In genomic region chr1:11806307-11806936, GRCh38 we compare ENCODE assay signal across 8 cellular contexts. TPM values are rescaled to one million over a fixed set of nuclear protein-coding genes. Genes with fewer than 3 reads are reported as not detected.
DNase-seq lines count a peak whose midpoint lies in the region; ATAC-seq, FAIRE-seq and TF ChIP-seq lines count a peak whose summit lies in the region.

No MANE protein-coding gene starts in this region.

- TF ChIP-seq RAD21 in HepG2 (CRISPR knock-in tag; IDR thresholded peaks at IDR 0.05), result no peak

- peak overlapping the region; percentile 92 for H3K4me2 ChIP-seq in HepG2 (ENCODE audit: low read depth, low read length)

- POLR2A ChIA-PET in HepG2 (lab: Yijun Ruan, JAX), result interaction anchor here (0.7 to 2.6 kb wide), 17 partner anchors 9 to 544 kb away, joined by 3 to 31 read pairs (median 5); partner anchors contain the start of genes AGTRAP, MFN2, MIIP and MTOR

- in situ Hi-C loops in HepG2 (cut with HindIII; ENCODE audit: extremely low pct_ligation_motif_present, low pct_unique_long_range_greater_than_20kb), result no loop called here

- TF ChIP-seq CTCF in GM12864 (IDR thresholded peaks at IDR 0.05; ENCODE audit: low read depth, low read length, missing control alignments) (no peak), HepG2 (CRISPR knock-in tag; IDR thresholded peaks at IDR 0.05) (no peak)

- no peak overlapping the region for H2AFZ ChIP-seq in HepG2 (ENCODE audit: low read length)

- H3K36me3 ChIP-seq in HepG2 (replicated peaks in 1 of 2; ENCODE audit: control insufficient read depth in 1 of 2, insufficient read depth in 2 of 2, low read length in 2 of 2), result peaks cover 10 to 33% of the 10 kb centered on the region in 2 experiments

- DNase-seq in 8988T (peak; percentile 53), GM12864 (ENCODE audit: low read depth) (no peak), NCI-H345 treated with DMSO at 0.1 percent for 48 hours (lab: John Stamatoyannopoulos, UW; ENCODE audit: unreplicated experiment) (peak; percentile 72), HepG2 (ENCODE audit: low spot score) (no peak), superior temporal gyrus (ENCODE audit: extremely low spot score) (peak; percentile 63), NCI-H1436 (lab: John Stamatoyannopoulos, UW) (no peak)
- DNase-seq in central memory CD8-positive, alpha-beta T cell (ENCODE audit: low spot score in 2 of 2), result no peak

- ATAC-seq in HG02678 (IDR thresholded peaks at IDR 0.05; ENCODE audit: unreplicated experiment) (peak; percentile 44), HepG2 (peak; percentile 37)
- peak; percentile 68 for ATAC-seq in central memory CD8-positive, alpha-beta T cell (replicated peaks; ENCODE audit: extremely low read depth, poor library complexity, severe bottlenecking)

- intact Hi-C loops in HepG2 (cut with micrococcal nuclease; ENCODE audit: unreplicated experiment), result no loop called here

- H3K36me3 Mint-ChIP-seq in central memory CD8-positive, alpha-beta T cell (ENCODE audit: insufficient read depth), result peaks cover 18% of the 10 kb centered on the region

- H3K27ac Mint-ChIP-seq in central memory CD8-positive, alpha-beta T cell (ENCODE audit: low read depth), result peak overlapping the region; percentile 99

- H3K4me3 ChIP-seq in GM12864 (ENCODE audit: low read depth, low read length), result peak overlapping the region; percentile 95
- peak overlapping the region; percentile 81 to 87 (median 87) for H3K4me3 ChIP-seq in HepG2 (replicated peaks in 1 of 3; ENCODE audit: insufficient read depth in 1 of 3, low read depth in 2 of 3, low read length in 3 of 3)

- FAIRE-seq in HepG2 (lab: Jason Lieb, UNC), result no peak

- H3K4me1 ChIP-seq in HepG2 (ENCODE audit: insufficient read depth, low read length), result peaks cover 75% of the 10 kb centered on the region

- no peaks in the 10 kb centered on the region for H3K27me3 Mint-ChIP-seq in central memory CD8-positive, alpha-beta T cell

- TF ChIP-seq EP300 in HepG2 (IDR thresholded peaks at IDR 0.05; ENCODE audit: low read depth in 2 of 2, low read length in 2 of 2) (no peak), HepG2 (CRISPR knock-in tag; IDR thresholded peaks at IDR 0.05; ENCODE audit: borderline replicate concordance) (no peak)

- peak overlapping the region; percentile 93 for H3K9ac ChIP-seq in HepG2 (ENCODE audit: insufficient read depth, low read depth, low read length)

- H3K4me1 Mint-ChIP-seq in central memory CD8-positive, alpha-beta T cell, result peaks cover 67% of the 10 kb centered on the region

- H3K27ac ChIP-seq in HepG2 (ENCODE audit: extremely low read length, insufficient read depth, low read length), result peak overlapping the region; percentile 94

- H3K9me3 Mint-ChIP-seq in central memory CD8-positive, alpha-beta T cell, result no peaks in the 10 kb centered on the region

- H3K9me3 ChIP-seq in HepG2 (ENCODE audit: low read length), result no peaks in the 10 kb centered on the region

- TSS peak; percentile 73 for BruUV-seq in HepG2 (replicated peaks; lab: Mats Ljungman, UMichigan)

- 1% methylated on average over 11 of the region's 20 CpGs for WGBS in HepG2 (ENCODE audit: low lambda C conversion rate)

- TF ChIP-seq POLR2A in HepG2 (IDR thresholded peaks at IDR 0.05; ENCODE audit: insufficient read depth in 1 of 2, low read depth in 2 of 2, low read length in 2 of 2), result no peak

- peak overlapping the region; percentile 100 for H3K4me3 Mint-ChIP-seq in central memory CD8-positive, alpha-beta T cell

- H3K79me2 ChIP-seq in HepG2 (ENCODE audit: insufficient read depth, low read length), result peaks cover 49% of the 10 kb centered on the region

- no peaks in the 10 kb centered on the region; a peak in 1 of 5 replicates for H3K27me3 ChIP-seq in HepG2 (ENCODE audit: control insufficient read depth in 1 of 2, insufficient read depth in 2 of 2, low read length in 2 of 2)

- H4K20me1 ChIP-seq in HepG2 (ENCODE audit: insufficient read depth, low read length), result peaks cover 8% of the 10 kb centered on the region; the same call in 1 of the 2 replicates

- CTCF ChIA-PET in HepG2 (lab: Yijun Ruan, JAX; ENCODE audit: low intra/inter-chr PET ratio, low total read pairs), result no interaction called here

RNA-seq across cellular contexts. Expression of gene CLCN6, which starts 0.4 kb away (rescaled TPM):
- 10.1 and 19.3 TPM in 2 replicates for total RNA-seq in HepG2 (2016; rRNA removed; fragmentation: Illumina TruSeq; extraction: Trizol)
- total RNA-seq in HepG2 (2016; cell fraction: cytosol; rRNA removed; fragmentation: Illumina TruSeq; extraction: Trizol; ENCODE audit: low read depth), result 3.7 and 4.0 TPM in 2 replicates
- 7.6 and 20.5 TPM in 2 replicates for total RNA-seq in HepG2 (2016; cell fraction: insoluble cytoplasmic fraction; rRNA removed; fragmentation: Illumina TruSeq; extraction: Trizol)
- total RNA-seq in HepG2 (2016; cell fraction: membrane; rRNA removed; fragmentation: Illumina TruSeq; extraction: Trizol), result 5.4 and 6.2 TPM in 2 replicates
- 39.7 and 42.7 TPM in 2 replicates for total RNA-seq in HepG2 (2016; cell fraction: nucleus; rRNA removed; fragmentation: Illumina TruSeq; extraction: Trizol)
- polyA plus RNA-seq in HepG2 (2011; rRNA removed), result 14.9 and 19.9 TPM in 2 replicates
- 8.3 and 12.0 TPM in 2 replicates for polyA plus RNA-seq in HepG2 (2011; cell fraction: cytosol; rRNA removed)
- 67.2 and 84.3 TPM in 2 replicates for polyA plus RNA-seq in HepG2 (2011; cell fraction: nucleus; rRNA removed)
- 25.5 and 26.0 TPM in 2 replicates for polyA plus RNA-seq in HepG2 (2012)
- polyA plus RNA-seq in HepG2 (2016; cell fraction: cytosol; fragmentation: Illumina TruSeq; extraction: Trizol; ENCODE audit: low read depth), result 1.4 and 1.6 TPM in 2 replicates
- polyA plus RNA-seq in HepG2 (2016; cell fraction: insoluble cytoplasmic fraction; fragmentation: Illumina TruSeq; extraction: Trizol; ENCODE audit: low read depth), result 4.8 and 8.2 TPM in 2 replicates
- 3.7 and 4.3 TPM in 2 replicates for polyA plus RNA-seq in HepG2 (2016; cell fraction: membrane; fragmentation: Illumina TruSeq; extraction: Trizol; ENCODE audit: low read depth)
- 103 and 104 TPM in 2 replicates for polyA plus RNA-seq in HepG2 (2016; cell fraction: nucleus; fragmentation: Illumina TruSeq; extraction: Trizol; ENCODE audit: insufficient read depth, low read depth)
- polyA minus RNA-seq in HepG2 (2011; rRNA and poly(A)+ RNA removed; ENCODE audit: low replicate concordance), result 10.8 and 21.4 TPM in 2 replicates
- polyA minus RNA-seq in HepG2 (2011; cell fraction: cytosol; rRNA and poly(A)+ RNA removed), result 8.2 and 9.7 TPM in 2 replicates
- polyA minus RNA-seq in HepG2 (2011; cell fraction: nucleus; rRNA and poly(A)+ RNA removed), result 37.9 and 38.6 TPM in 2 replicates

RNA-seq across cellular contexts. Expression of gene MTHFR, which starts 0.7 kb away (rescaled TPM):
- total RNA-seq in HepG2 (2016; rRNA removed; fragmentation: Illumina TruSeq; extraction: Trizol), result 5.0 and 8.2 TPM in 2 replicates
- 4.1 and 5.4 TPM in 2 replicates for total RNA-seq in HepG2 (2016; cell fraction: cytosol; rRNA removed; fragmentation: Illumina TruSeq; extraction: Trizol; ENCODE audit: low read depth)
- total RNA-seq in HepG2 (2016; cell fraction: insoluble cytoplasmic fraction; rRNA removed; fragmentation: Illumina TruSeq; extraction: Trizol), result 4.9 and 8.0 TPM in 2 replicates
- 5.9 and 7.6 TPM in 2 replicates for total RNA-seq in HepG2 (2016; cell fraction: membrane; rRNA removed; fragmentation: Illumina TruSeq; extraction: Trizol)
- 10.1 and 14.4 TPM in 2 replicates for total RNA-seq in HepG2 (2016; cell fraction: nucleus; rRNA removed; fragmentation: Illumina TruSeq; extraction: Trizol)
- polyA plus RNA-seq in HepG2 (2011; rRNA removed), result 3.8 and 6.8 TPM in 2 replicates
- polyA plus RNA-seq in HepG2 (2011; cell fraction: cytosol; rRNA removed), result 2.8 and 3.4 TPM in 2 replicates
- polyA plus RNA-seq in HepG2 (2011; cell fraction: nucleus; rRNA removed), result 11.8 and 13.3 TPM in 2 replicates
- polyA plus RNA-seq in HepG2 (2012), result 2.8 and 3.0 TPM in 2 replicates
- polyA plus RNA-seq in HepG2 (2016; cell fraction: cytosol; fragmentation: Illumina TruSeq; extraction: Trizol; ENCODE audit: low read depth), result 0.58 and 0.61 TPM in 2 replicates
- 3.6 and 4.9 TPM in 2 replicates for polyA plus RNA-seq in HepG2 (2016; cell fraction: insoluble cytoplasmic fraction; fragmentation: Illumina TruSeq; extraction: Trizol; ENCODE audit: low read depth)
- polyA plus RNA-seq in HepG2 (2016; cell fraction: membrane; fragmentation: Illumina TruSeq; extraction: Trizol; ENCODE audit: low read depth), result 0.73 and 0.76 TPM in 2 replicates
- 8.2 and 9.0 TPM in 2 replicates for polyA plus RNA-seq in HepG2 (2016; cell fraction: nucleus; fragmentation: Illumina TruSeq; extraction: Trizol; ENCODE audit: insufficient read depth, low read depth)
- 19.5 and 30.6 TPM in 2 replicates for polyA minus RNA-seq in HepG2 (2011; rRNA and poly(A)+ RNA removed; ENCODE audit: low replicate concordance)
- polyA minus RNA-seq in HepG2 (2011; cell fraction: cytosol; rRNA and poly(A)+ RNA removed), result 2.5 and 6.1 TPM in 2 replicates
- 22.8 and 22.9 TPM in 2 replicates for polyA minus RNA-seq in HepG2 (2011; cell fraction: nucleus; rRNA and poly(A)+ RNA removed)

RNA-seq across cellular contexts. Expression of gene NPPA, which starts 41.2 kb away (rescaled TPM):
- total RNA-seq in HepG2 (2016; rRNA removed; fragmentation: Illumina TruSeq; extraction: Trizol), result not detected in 2 replicates
- not detected in 2 replicates for total RNA-seq in HepG2 (2016; cell fraction: cytosol; rRNA removed; fragmentation: Illumina TruSeq; extraction: Trizol; ENCODE audit: low read depth)
- total RNA-seq in HepG2 (2016; cell fraction: insoluble cytoplasmic fraction; rRNA removed; fragmentation: Illumina TruSeq; extraction: Trizol), result not detected in 2 replicates
- not detected in 2 replicates for total RNA-seq in HepG2 (2016; cell fraction: membrane; rRNA removed; fragmentation: Illumina TruSeq; extraction: Trizol)
- total RNA-seq in HepG2 (2016; cell fraction: nucleus; rRNA removed; fragmentation: Illumina TruSeq; extraction: Trizol), result not detected in 2 replicates
- not detected in 2 replicates for polyA plus RNA-seq in HepG2 (2011; rRNA removed)
- polyA plus RNA-seq in HepG2 (2011; cell fraction: cytosol; rRNA removed), result not detected in 2 replicates
- not detected in 2 replicates for polyA plus RNA-seq in HepG2 (2011; cell fraction: nucleus; rRNA removed)
- 0.92 and 1.8 TPM in 2 replicates for polyA plus RNA-seq in HepG2 (2012)
- polyA plus RNA-seq in HepG2 (2016; cell fraction: cytosol; fragmentation: Illumina TruSeq; extraction: Trizol; ENCODE audit: low read depth), result not detected in 2 replicates
- not detected in 2 replicates for polyA plus RNA-seq in HepG2 (2016; cell fraction: insoluble cytoplasmic fraction; fragmentation: Illumina TruSeq; extraction: Trizol; ENCODE audit: low read depth)
- not detected in 2 replicates for polyA plus RNA-seq in HepG2 (2016; cell fraction: membrane; fragmentation: Illumina TruSeq; extraction: Trizol; ENCODE audit: low read depth)
- not detected in 2 replicates for polyA plus RNA-seq in HepG2 (2016; cell fraction: nucleus; fragmentation: Illumina TruSeq; extraction: Trizol; ENCODE audit: insufficient read depth, low read depth)
- polyA minus RNA-seq in HepG2 (2011; rRNA and poly(A)+ RNA removed; ENCODE audit: low replicate concordance), result not detected in 2 replicates
- polyA minus RNA-seq in HepG2 (2011; cell fraction: cytosol; rRNA and poly(A)+ RNA removed), result not detected in 2 replicates
- polyA minus RNA-seq in HepG2 (2011; cell fraction: nucleus; rRNA and poly(A)+ RNA removed), result not detected in 2 replicates

RNA-seq across cellular contexts. Expression of gene C1orf167, which starts 44.4 kb away (rescaled TPM):
- total RNA-seq in HepG2 (2016; rRNA removed; fragmentation: Illumina TruSeq; extraction: Trizol), result not detected in 2 replicates
- not detected in 2 replicates for total RNA-seq in HepG2 (2016; cell fraction: cytosol; rRNA removed; fragmentation: Illumina TruSeq; extraction: Trizol; ENCODE audit: low read depth)
- total RNA-seq in HepG2 (2016; cell fraction: insoluble cytoplasmic fraction; rRNA removed; fragmentation: Illumina TruSeq; extraction: Trizol), result not detected in 2 replicates
- not detected in 2 replicates for total RNA-seq in HepG2 (2016; cell fraction: membrane; rRNA removed; fragmentation: Illumina TruSeq; extraction: Trizol)
- not detected in 2 replicates for total RNA-seq in HepG2 (2016; cell fraction: nucleus; rRNA removed; fragmentation: Illumina TruSeq; extraction: Trizol)
- not detected in 2 replicates for polyA plus RNA-seq in HepG2 (2011; rRNA removed)
- polyA plus RNA-seq in HepG2 (2011; cell fraction: cytosol; rRNA removed), result not detected in 2 replicates
- polyA plus RNA-seq in HepG2 (2011; cell fraction: nucleus; rRNA removed), result 0.19 TPM in 1 of 2 replicates, not detected in the other
- polyA plus RNA-seq in HepG2 (2012), result 0.72 TPM in 1 of 2 replicates, not detected in the other
- polyA plus RNA-seq in HepG2 (2016; cell fraction: cytosol; fragmentation: Illumina TruSeq; extraction: Trizol; ENCODE audit: low read depth), result not detected in 2 replicates
- polyA plus RNA-seq in HepG2 (2016; cell fraction: insoluble cytoplasmic fraction; fragmentation: Illumina TruSeq; extraction: Trizol; ENCODE audit: low read depth), result not detected in 2 replicates
- polyA plus RNA-seq in HepG2 (2016; cell fraction: membrane; fragmentation: Illumina TruSeq; extraction: Trizol; ENCODE audit: low read depth), result not detected in 2 replicates
- not detected in 2 replicates for polyA plus RNA-seq in HepG2 (2016; cell fraction: nucleus; fragmentation: Illumina TruSeq; extraction: Trizol; ENCODE audit: insufficient read depth, low read depth)
- not detected in 2 replicates for polyA minus RNA-seq in HepG2 (2011; rRNA and poly(A)+ RNA removed; ENCODE audit: low replicate concordance)
- not detected in 2 replicates for polyA minus RNA-seq in HepG2 (2011; cell fraction: cytosol; rRNA and poly(A)+ RNA removed)
- polyA minus RNA-seq in HepG2 (2011; cell fraction: nucleus; rRNA and poly(A)+ RNA removed), result not detected in 2 replicates

RNA-seq across cellular contexts. Expression of gene NPPB, which starts 52.3 kb away (rescaled TPM):
- total RNA-seq in HepG2 (2016; rRNA removed; fragmentation: Illumina TruSeq; extraction: Trizol), result not detected in 2 replicates
- total RNA-seq in HepG2 (2016; cell fraction: cytosol; rRNA removed; fragmentation: Illumina TruSeq; extraction: Trizol; ENCODE audit: low read depth), result not detected in 2 replicates
- 0.24 TPM in 1 of 2 replicates, not detected in the other for total RNA-seq in HepG2 (2016; cell fraction: insoluble cytoplasmic fraction; rRNA removed; fragmentation: Illumina TruSeq; extraction: Trizol)
- total RNA-seq in HepG2 (2016; cell fraction: membrane; rRNA removed; fragmentation: Illumina TruSeq; extraction: Trizol), result not detected in 2 replicates
- not detected in 2 replicates for total RNA-seq in HepG2 (2016; cell fraction: nucleus; rRNA removed; fragmentation: Illumina TruSeq; extraction: Trizol)
- polyA plus RNA-seq in HepG2 (2011; rRNA removed), result 1.9 and 3.7 TPM in 2 replicates
- 2.1 TPM in 2 replicates for polyA plus RNA-seq in HepG2 (2011; cell fraction: cytosol; rRNA removed)
- polyA plus RNA-seq in HepG2 (2011; cell fraction: nucleus; rRNA removed), result 0.90 and 2.1 TPM in 2 replicates
- polyA plus RNA-seq in HepG2 (2012), result 0.77 and 4.3 TPM in 2 replicates
- polyA plus RNA-seq in HepG2 (2016; cell fraction: cytosol; fragmentation: Illumina TruSeq; extraction: Trizol; ENCODE audit: low read depth), result not detected in 2 replicates
- not detected in 2 replicates for polyA plus RNA-seq in HepG2 (2016; cell fraction: insoluble cytoplasmic fraction; fragmentation: Illumina TruSeq; extraction: Trizol; ENCODE audit: low read depth)
- polyA plus RNA-seq in HepG2 (2016; cell fraction: membrane; fragmentation: Illumina TruSeq; extraction: Trizol; ENCODE audit: low read depth), result not detected in 2 replicates
- polyA plus RNA-seq in HepG2 (2016; cell fraction: nucleus; fragmentation: Illumina TruSeq; extraction: Trizol; ENCODE audit: insufficient read depth, low read depth), result 0.79 and 0.81 TPM in 2 replicates
- 0.56 TPM in 1 of 2 replicates, not detected in the other for polyA minus RNA-seq in HepG2 (2011; rRNA and poly(A)+ RNA removed; ENCODE audit: low replicate concordance)
- polyA minus RNA-seq in HepG2 (2011; cell fraction: cytosol; rRNA and poly(A)+ RNA removed), result 2.6 TPM in 1 of 2 replicates, not detected in the other
- polyA minus RNA-seq in HepG2 (2011; cell fraction: nucleus; rRNA and poly(A)+ RNA removed), result not detected in 2 replicates

Comparison
In these comparisons a context has a peak if more than half of its experiments do, and no peak if none do; other contexts are left out.
1. DNase-seq: peak in 8988T (single experiment), NCI-H345 treated with DMSO at 0.1 percent for 48 hours (single experiment) and superior temporal gyrus (single experiment); none in GM12864 (single experiment), central memory CD8-positive, alpha-beta T cell (0 of 2), HepG2 (single experiment) and NCI-H1436 (single experiment).
2. Peak in every context shown above with its lines, with median percentiles within 50 percentile points of each other: ATAC-seq.